12 cellular contexts compared by ENCODE assay signal in the genomic region with DNA sequence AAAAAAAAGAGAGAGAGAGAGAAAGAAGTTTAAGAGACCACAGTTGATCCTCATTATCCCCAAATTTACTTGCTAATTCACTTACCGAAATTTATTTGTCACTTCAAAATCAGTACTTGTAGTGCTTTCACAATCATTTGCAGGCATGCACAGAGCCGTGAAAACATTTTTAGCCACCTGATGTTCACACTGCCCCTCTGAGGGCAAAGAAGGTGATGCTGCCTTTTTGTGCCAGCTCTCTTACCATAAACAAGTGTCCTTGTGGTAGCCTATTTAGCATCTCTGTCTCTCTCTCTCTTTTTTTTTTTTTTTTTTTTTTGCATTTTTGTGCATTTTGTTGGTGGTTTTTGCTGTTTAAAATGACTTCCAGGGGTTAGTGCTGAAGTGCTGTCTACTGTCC. TPM values are rescaled to one million over a fixed set of nuclear protein-coding genes. Genes with fewer than 3 reads are reported as not detected.
DNase-seq lines count a peak whose midpoint lies in the region; ATAC-seq, FAIRE-seq and TF ChIP-seq lines count a peak whose summit lies in the region.
"Had no signal": no experiment of that assay in that cellular context is flagged by ENCODE, and none has a peak within 500 bp of the region (broad histone marks: within the 10 kb centered on the region; RNA-seq: fewer than 3 reads in every experiment).

No MANE protein-coding gene starts in this region.

- no peaks in the 10 kb centered on the region for H3K9me2 ChIP-seq in SK-N-SH

- H4K20me1 ChIP-seq in SK-N-SH (ENCODE audit: insufficient read depth) = no peaks in the 10 kb centered on the region

- no peaks in the 10 kb centered on the region for H3K4me1 ChIP-seq in SK-N-SH (ENCODE audit: control insufficient read depth in 1 of 2, insufficient read depth in 2 of 2, low read depth in 1 of 2, low read length in 1 of 2)
- H3K4me1 ChIP-seq: HAP-1 had no signal

- peaks cover 6 to 22% (median 20%) of the 10 kb centered on the region in 3 donors for H3K27me3 Mint-ChIP-seq in naive B cell

- CTCF ChIA-PET in SK-N-SH (lab: Yijun Ruan, JAX) = interaction anchor here (1.6 kb wide), 1 partner anchor 32 kb away, joined by 3 read pairs; no protein-coding TSS in a partner anchor

- peaks cover 19% of the 10 kb centered on the region; the same call in 1 of the 2 replicates for H3K27me3 ChIP-seq in SK-N-SH (ENCODE audit: insufficient read depth)

- H3K4me3 Mint-ChIP-seq in naive B cell = no peak overlapping the region
- H3K4me3 Mint-ChIP-seq: activated naive CD8-positive, alpha-beta T cell had no signal

- no peak for TF ChIP-seq EP300 in SK-N-SH (IDR thresholded peaks at IDR 0.05; ENCODE audit: borderline replicate concordance in 1 of 2, low read depth in 1 of 2, low read length in 1 of 2)

- TF ChIP-seq CTCF in SK-N-SH (IDR thresholded peaks at IDR 0.05) = peak; percentile 27; the same call in 1 of the 2 replicates

- no peak overlapping the region for H3K4me3 ChIP-seq in SK-N-SH (ENCODE audit: low read depth in 2 of 2, low read length in 1 of 2)
- H3K4me3 ChIP-seq: HAP-1 had no signal

- 15% methylated on average over 2 of the region's 2 CpGs for WGBS in SK-N-SH (ENCODE audit: low lambda C conversion rate)

- no peak overlapping the region for H3K27ac ChIP-seq in SK-N-SH (ENCODE audit: low read depth in 2 of 2, low read length in 1 of 2)

- peak; percentile 49 for FAIRE-seq in HTR-8/SVneo (lab: Jason Lieb, UNC)

- H3K4me2 ChIP-seq in SK-N-SH = no peak overlapping the region

- no peaks in the 10 kb centered on the region for H3K9me3 Mint-ChIP-seq in naive B cell

- H3K36me3 ChIP-seq in SK-N-SH (replicated peaks in 1 of 2; ENCODE audit: control insufficient read depth in 1 of 2, insufficient read depth in 2 of 2, low read length in 1 of 2) = no peaks in the 10 kb centered on the region
- H3K36me3 ChIP-seq: HAP-1 had no signal

- no peak overlapping the region for H3K9ac ChIP-seq in SK-N-SH

- H3F3A ChIP-seq in SK-N-SH (replicated peaks; ENCODE audit: insufficient read depth) = no peaks in the 10 kb centered on the region

- peak; percentile 4; the same call in 1 of the 2 replicates for TF ChIP-seq RAD21 in SK-N-SH (IDR thresholded peaks at IDR 0.05; ENCODE audit: low read length)

- peaks cover 0 to 10% (median 9%) of the 10 kb centered on the region in 3 donors for H3K4me1 Mint-ChIP-seq in naive B cell

- no peak overlapping the region for H2AFZ ChIP-seq in SK-N-SH (ENCODE audit: low read depth)

- no peaks in the 10 kb centered on the region for H3K79me2 ChIP-seq in SK-N-SH (ENCODE audit: insufficient read depth)

- no peak overlapping the region for H3K27ac Mint-ChIP-seq in naive B cell
- H3K27ac Mint-ChIP-seq: activated naive CD8-positive, alpha-beta T cell had no signal

- no peaks in the 10 kb centered on the region for H3K9me3 ChIP-seq in SK-N-SH
- H3K9me3 ChIP-seq: HAP-1 had no signal

- DNase-seq in DMS79 treated with DMSO at 0.1 percent for 48 hours (lab: John Stamatoyannopoulos, UW) = peak; percentile 9
- DNase-seq in DMS79 (lab: John Stamatoyannopoulos, UW) = no peak
- peak; percentile 44 for DNase-seq in HTR-8/SVneo (ENCODE audit: insufficient read length, low spot score)
- DNase-seq in SK-N-SH = peak; percentile 33
- DNase-seq in naive B cell = peak; percentile 3
- DNase-seq in HK-2 (ENCODE audit: unreplicated experiment) = no peak
- no peak for DNase-seq in stimulated activated CD4-positive, alpha-beta T cell treated with anti-CD3 and anti-CD28 coated beads, Interleukin-2, amount 100 ng/mL, for 48 hours
- DNase-seq: effector memory CD4-positive, alpha-beta T cell; NCI-H774 had no signal

- ATAC-seq in naive B cell (ENCODE audit: low read depth in 2 of 2) (peak in 1 of 2 donors; percentile 66), HG02840 (IDR thresholded peaks at IDR 0.05; ENCODE audit: low FRiP score, unreplicated experiment) (no peak)

- POLR2A ChIA-PET in SK-N-SH (lab: Yijun Ruan, JAX) = no interaction called here

- no peaks in the 10 kb centered on the region for H3K36me3 Mint-ChIP-seq in naive B cell
- H3K36me3 Mint-ChIP-seq: activated naive CD8-positive, alpha-beta T cell had no signal

TF ChIP-seq in SK-N-SH, 30 proteins besides CTCF, POLR2A, EP300 and RAD21:
- TF ChIP-seq REST (IDR thresholded peaks at IDR 0.05; ENCODE audit: low read depth, low read length) (no peak), NFIC (IDR thresholded peaks at IDR 0.05; ENCODE audit: borderline replicate concordance) (no peak), CHD2 (IDR thresholded peaks at IDR 0.05; ENCODE audit: low read length, partially characterized antibody) (no peak), RXRA (IDR thresholded peaks at IDR 0.05; ENCODE audit: borderline replicate concordance, low read depth) (no peak), TCF12 (IDR thresholded peaks at IDR 0.05) (no peak), FOSL2 (IDR thresholded peaks at IDR 0.05; ENCODE audit: borderline replicate concordance, low read depth) (no peak), YY1 (IDR thresholded peaks at IDR 0.05; ENCODE audit: low read depth) (no peak), SIN3A (IDR thresholded peaks at IDR 0.05; ENCODE audit: borderline replicate concordance, low read depth, low read length) (no peak), PBX3 (IDR thresholded peaks at IDR 0.05) (no peak)

RNA-seq across cellular contexts. Expression of gene CASP14, which starts 24.0 kb away (rescaled TPM):
- polyA plus RNA-seq in SK-N-SH (2012; rRNA removed) (not detected in 2 replicates), naive B cell (ENCODE audit: low read depth in 6 of 6) (not detected)
- not detected in 2 replicates for polyA plus RNA-seq in SK-N-SH (2012; cell fraction: cytosol; rRNA removed)
- not detected in 2 replicates for polyA plus RNA-seq in SK-N-SH (2012; cell fraction: nucleus; rRNA removed)

RNA-seq across cellular contexts. Expression of gene SLC1A6, which starts 45.6 kb away (rescaled TPM):
- not detected in 2 replicates for polyA plus RNA-seq in SK-N-SH (2012; rRNA removed)
- not detected in 2 replicates for polyA plus RNA-seq in SK-N-SH (2012; cell fraction: cytosol; rRNA removed)
- polyA plus RNA-seq in SK-N-SH (2012; cell fraction: nucleus; rRNA removed) = not detected in 2 replicates
- under 1 TPM in 2 of 6 donors, not detected in 4; 0.18 to 0.84 TPM for polyA plus RNA-seq in naive B cell (ENCODE audit: low read depth in 6 of 6)

RNA-seq across cellular contexts. Expression of gene OR1I1, which starts 56.8 kb away (rescaled TPM):
- polyA plus RNA-seq in SK-N-SH (2012; rRNA removed) (not detected in 2 replicates), naive B cell (ENCODE audit: low read depth in 6 of 6) (not detected)
- not detected in 2 replicates for polyA plus RNA-seq in SK-N-SH (2012; cell fraction: cytosol; rRNA removed)
- polyA plus RNA-seq in SK-N-SH (2012; cell fraction: nucleus; rRNA removed) = not detected in 2 replicates

Comparison
In these comparisons a context has a peak if more than half of its experiments do, and no peak if none do; other contexts are left out.
1. DNase-seq: peak in DMS79 treated with DMSO at 0.1 percent for 48 hours (single experiment), HTR-8/SVneo (single experiment), SK-N-SH (single experiment) and naive B cell (single experiment); none in DMS79 (single experiment), HK-2 (single experiment) and stimulated activated CD4-positive, alpha-beta T cell treated with anti-CD3 and anti-CD28 coated beads, Interleukin-2, amount 100 ng/mL, for 48 hours (0 of 2).